8 cellular contexts compared by ENCODE assay signal in genomic region chr19:10252707-10253106, GRCh38. TPM values are rescaled to one million over a fixed set of nuclear protein-coding genes. Genes with fewer than 3 reads are reported as not detected.
A peak's percentile ranks its signal among the peaks of the same experiment; 100 is the strongest.
DNase-seq lines count a peak whose midpoint lies in the region; ATAC-seq, FAIRE-seq and TF ChIP-seq lines count a peak whose summit lies in the region.

No MANE protein-coding gene starts in this region.

- no peaks in the 10 kb centered on the region for H3K9me3 ChIP-seq in SJSA1 (replicated peaks)

- ATAC-seq in HG02798 (IDR thresholded peaks at IDR 0.05; ENCODE audit: poor library complexity, unreplicated experiment), result no peak

- no peak for DNase-seq in GM06990 (ENCODE audit: extremely low read depth, insufficient read length)
- DNase-seq in SJSA1 (ENCODE audit: low read depth in 1 of 2, low spot score in 2 of 2), result no peak
- DNase-seq in fibroblast of mammary gland (ENCODE audit: low read depth), result no peak
- DNase-seq in retinal pigment epithelial cell (ENCODE audit: low read depth), result no peak
- no peak for DNase-seq in D721Med (ENCODE audit: insufficient read length, low spot score)
- no peak for DNase-seq in OCI-M2 (lab: John Stamatoyannopoulos, UW; ENCODE audit: unreplicated experiment)
- no peak for DNase-seq in ureter (ENCODE audit: low spot score)

- H3K27me3 ChIP-seq in GM06990 (replicated peaks; ENCODE audit: control insufficient read depth, insufficient read depth, low read length) (no peaks in the 10 kb centered on the region), SJSA1 (replicated peaks) (no peaks in the 10 kb centered on the region)

- H3K36me3 ChIP-seq in GM06990 (ENCODE audit: control insufficient read depth, insufficient read depth, low read length) (peaks cover 24% of the 10 kb centered on the region), SJSA1 (peaks cover 51% of the 10 kb centered on the region)

- TF ChIP-seq CTCF in GM06990 (IDR thresholded peaks at IDR 0.05; ENCODE audit: insufficient read depth, low read length, poor library complexity, severe bottlenecking), result no peak
- TF ChIP-seq CTCF in fibroblast of mammary gland (conservative IDR thresholded peaks at IDR 0.05; ENCODE audit: control insufficient read depth, insufficient read depth, low read depth, low read length), result no peak
- no peak for TF ChIP-seq CTCF in retinal pigment epithelial cell (conservative IDR thresholded peaks at IDR 0.05; ENCODE audit: low read depth, low read length)
- no peak for TF ChIP-seq CTCF in D721Med (IDR thresholded peaks at IDR 0.05; ENCODE audit: insufficient read depth, missing control alignments)

- H3K4me1 ChIP-seq in SJSA1 (replicated peaks), result no peaks in the 10 kb centered on the region; the same call in 1 of the 2 replicates

- peak overlapping the region; percentile 2 for H3K27ac ChIP-seq in SJSA1

- H3K4me3 ChIP-seq in GM06990 (replicated peaks; ENCODE audit: low read depth, low read length) (peak overlapping the region; percentile 73), SJSA1 (peak overlapping the region; percentile 73), fibroblast of mammary gland (ENCODE audit: control insufficient read depth, low read depth, low read length) (peak overlapping the region; percentile 98), retinal pigment epithelial cell (ENCODE audit: low read length) (peak overlapping the region; percentile 82)

- no peak for FAIRE-seq in D721Med (lab: Jason Lieb, UNC)

RNA-seq across cellular contexts. Expression of gene MRPL4, which starts 0.7 kb away (rescaled TPM):
- 86.3 and 87.4 TPM in 2 replicates for total RNA-seq in SJSA1 (2014; rRNA removed; shearing (Covaris generic))
- total RNA-seq in ureter, result 65.3 TPM

RNA-seq across cellular contexts. Expression of gene ICAM1, which starts 18.2 kb away (rescaled TPM):
- total RNA-seq in SJSA1 (2014; rRNA removed; shearing (Covaris generic)), result 11.9 and 17.2 TPM in 2 replicates
- total RNA-seq in ureter, result 20.4 TPM

RNA-seq across cellular contexts. Expression of gene S1PR2, which starts 21.6 kb away (rescaled TPM):
- total RNA-seq in SJSA1 (2014; rRNA removed; shearing (Covaris generic)), result 4.9 and 7.0 TPM in 2 replicates
- total RNA-seq in ureter, result 10.9 TPM

RNA-seq across cellular contexts. Expression of gene ICAM4, which starts 34.0 kb away (rescaled TPM):
- total RNA-seq in SJSA1 (2014; rRNA removed; shearing (Covaris generic)), result not detected in 2 replicates
- total RNA-seq in ureter, result 1.0 TPM

RNA-seq across cellular contexts. Expression of gene ICAM5, which starts 37.0 kb away (rescaled TPM):
- total RNA-seq in SJSA1 (2014; rRNA removed; shearing (Covaris generic)), result 0.38 and 0.79 TPM in 2 replicates
- 1.8 TPM for total RNA-seq in ureter
